21 cellular contexts compared by ENCODE assay signal in genomic region chr5:57453728-57454127, GRCh38. TPM values are rescaled to one million over a fixed set of nuclear protein-coding genes. Genes with fewer than 3 reads are reported as not detected.
DNase-seq lines count a peak whose midpoint lies in the region; ATAC-seq and TF ChIP-seq lines count a peak whose summit lies in the region.
"Had no signal": no experiment of that assay in that cellular context is flagged by ENCODE, and none has a peak within 500 bp of the region (broad histone marks: within the 10 kb centered on the region; RNA-seq: fewer than 3 reads in every experiment).

No MANE protein-coding gene starts in this region.

- no peak overlapping the region for H2BK5ac ChIP-seq in mesenchymal stem cell (ENCODE audit: low read depth, low read length, poor library complexity, severe bottlenecking)

- H3K27me3 ChIP-seq in mesenchymal stem cell (ENCODE audit: control insufficient read depth in 1 of 2, insufficient read depth in 1 of 2, low read length in 2 of 2): no peaks in the 10 kb centered on the region
- no peaks in the 10 kb centered on the region for H3K27me3 ChIP-seq in suprapubic skin
- H3K27me3 ChIP-seq in upper lobe of left lung: no peaks in the 10 kb centered on the region
- no peaks in the 10 kb centered on the region for H3K27me3 ChIP-seq in gastrocnemius medialis

- H3K4ac ChIP-seq in mesenchymal stem cell (ENCODE audit: low read depth in 1 of 2, low read length in 2 of 2): peak overlapping the region; percentile 62 to 84

- peak overlapping the region in 1 of 2 experiments; percentile 94 for H3K14ac ChIP-seq in mesenchymal stem cell (ENCODE audit: low read length in 2 of 2)

- H3K9me3 ChIP-seq in HEK293 (ENCODE audit: control insufficient read depth, insufficient read depth, low read depth, low read length) (no peaks in the 10 kb centered on the region), mesenchymal stem cell (ENCODE audit: control insufficient read depth, low read length) (no peaks in the 10 kb centered on the region), suprapubic skin (no peaks in the 10 kb centered on the region), upper lobe of left lung (no peaks in the 10 kb centered on the region), gastrocnemius medialis (no peaks in the 10 kb centered on the region)
- H3K9me3 ChIP-seq: A549 had no signal

- H3K36me3 ChIP-seq in HEK293 (ENCODE audit: control insufficient read depth in 2 of 2, insufficient read depth in 1 of 2, low read length in 2 of 2) (no peaks in the 10 kb centered on the region), mesenchymal stem cell (ENCODE audit: control insufficient read depth in 1 of 2, insufficient read depth in 2 of 2, low read depth in 1 of 2, low read length in 2 of 2) (no peaks in the 10 kb centered on the region), suprapubic skin (no peaks in the 10 kb centered on the region), upper lobe of left lung (no peaks in the 10 kb centered on the region), gastrocnemius medialis (no peaks in the 10 kb centered on the region)

- H3K9ac ChIP-seq in mesenchymal stem cell (ENCODE audit: low read length): no peak overlapping the region
- H3K9ac ChIP-seq: GM23248 had no signal

- peak overlapping the region; percentile 90 for H4K8ac ChIP-seq in mesenchymal stem cell (ENCODE audit: low read length)

- peak overlapping the region; percentile 69 to 70 for H3K18ac ChIP-seq in mesenchymal stem cell (ENCODE audit: low read depth in 1 of 2, low read length in 2 of 2)

- in situ Hi-C loops in gastrocnemius medialis (cut with MboI; ENCODE audit: low sequenced_read_pairs in 4 of 4) (no loop called here), GM13977 (cut with MboI; ENCODE audit: low pct_unique_long_range_greater_than_20kb, low sequenced_read_pairs, unreplicated experiment) (no loop called here)

- H3K4me1 ChIP-seq in HEK293 (ENCODE audit: control insufficient read depth, insufficient read depth, low read length) (peaks cover 20% of the 10 kb centered on the region; the same call in 1 of the 2 replicates), mesenchymal stem cell (ENCODE audit: control insufficient read depth, insufficient read depth, low read depth, low read length) (peaks cover 2% of the 10 kb centered on the region), suprapubic skin (peaks cover 26% of the 10 kb centered on the region), upper lobe of left lung (peaks cover 8 to 21% (median 12%) of the 10 kb centered on the region in 4 donors), gastrocnemius medialis (peaks cover 22 to 40% of the 10 kb centered on the region in 2 donors)
- H3K4me1 ChIP-seq: A549 had no signal

- intact Hi-C loops in head of caudate nucleus (cut with DNase I): no loop called here
- intact Hi-C loops in gastrocnemius medialis (cut with DNase I; ENCODE audit: low total_unique reads): no loop called here

- H3K23ac ChIP-seq in mesenchymal stem cell (ENCODE audit: low read length in 2 of 2): no peak overlapping the region

- WGBS in mesenchymal stem cell: 95% methylated on average over 4 of the region's 4 CpGs
- WGBS in suprapubic skin: 90% methylated on average over 4 of the region's 4 CpGs
- WGBS in upper lobe of left lung, 2 donors: 86 to 95% methylated on average over 4 of the region's 4 CpGs

- H3K4me3 ChIP-seq in HEK293 (ENCODE audit: low read depth, low read length) (no peak overlapping the region), mesenchymal stem cell (ENCODE audit: insufficient read depth in 1 of 2, low read depth in 1 of 2, low read length in 2 of 2) (no peak overlapping the region), suprapubic skin (no peak overlapping the region), upper lobe of left lung (no peak overlapping the region), gastrocnemius medialis (no peak overlapping the region)
- H3K4me3 ChIP-seq: A549, GM23248 had no signal

- H3K4me2 ChIP-seq in mesenchymal stem cell (ENCODE audit: low read length, poor library complexity, severe bottlenecking): no peak overlapping the region
- H3K4me2 ChIP-seq: A549 had no signal

- H2BK15ac ChIP-seq in mesenchymal stem cell (ENCODE audit: low read depth, poor library complexity, severe bottlenecking): no peak overlapping the region

- no peak overlapping the region for H2AK5ac ChIP-seq in mesenchymal stem cell (ENCODE audit: low read length, severe bottlenecking)

- CTCF ChIA-PET in HEK293 (lab: Yijun Ruan, JAX): no interaction called here

- no peak overlapping the region; the same call in 1 of the 2 replicates for H3K27ac ChIP-seq in HEK293 (ENCODE audit: extremely low read depth, low read depth, low read length)
- no peak overlapping the region for H3K27ac ChIP-seq in mesenchymal stem cell (ENCODE audit: low read length, poor library complexity, severe bottlenecking)
- H3K27ac ChIP-seq in suprapubic skin: peak overlapping the region; percentile 54
- peak overlapping the region; percentile 28 to 36 (median 33) for H3K27ac ChIP-seq in upper lobe of left lung
- no peak overlapping the region for H3K27ac ChIP-seq in gastrocnemius medialis
- H3K27ac ChIP-seq: A549, GM23248 had no signal

- POLR2A ChIA-PET in HEK293 (lab: Yijun Ruan, JAX): no interaction called here

- no peak for TF ChIP-seq CTCF in HEK293 (tag by site-specific recombination; IDR thresholded peaks at IDR 0.05)
- TF ChIP-seq CTCF in suprapubic skin (IDR thresholded peaks at IDR 0.05): no peak
- TF ChIP-seq CTCF in upper lobe of left lung (IDR thresholded peaks at IDR 0.05): no peak
- no peak for TF ChIP-seq CTCF in gastrocnemius medialis (IDR thresholded peaks at IDR 0.05 in 4 of 5, conservative IDR thresholded peaks at IDR 0.05 in 1 of 5)
- TF ChIP-seq CTCF in GM13977 (IDR thresholded peaks at IDR 0.05; ENCODE audit: extremely low read depth, insufficient read depth, missing control alignments): no peak

- TF ChIP-seq EP300 in suprapubic skin (IDR thresholded peaks at IDR 0.05) (no peak), upper lobe of left lung (IDR thresholded peaks at IDR 0.05) (no peak)

- no peak overlapping the region for H2AFZ ChIP-seq in mesenchymal stem cell (ENCODE audit: low read depth, low read length)
- H2AFZ ChIP-seq: GM23248 had no signal

- no peak for DNase-seq in mesenchymal stem cell
- no peak for DNase-seq in suprapubic skin (ENCODE audit: low spot score in 2 of 2)
- peak in 1 of 2 donors; percentile 31 for DNase-seq in upper lobe of left lung
- DNase-seq in midbrain (lab: John Stamatoyannopoulos, UW): no peak
- no peak for DNase-seq in head of caudate nucleus
- DNase-seq in gastrocnemius medialis: no peak
- DNase-seq in GM13977 (ENCODE audit: low spot score): no peak
- DNase-seq: CD4-positive, CD25-positive, alpha-beta regulatory T cell; DMS79; GM23248; H9; NCI-H1105 treated with DMSO at 0.1 percent for 48 hours; NCI-H1694; NCI-H2081; NCI-H2171 treated with DMSO at 0.1 percent for 48 hours; NCI-H524 treated with DMSO at 0.1 percent for 48 hours; NCI-H82 had no signal

- no peak for TF ChIP-seq POLR2A in suprapubic skin (IDR thresholded peaks at IDR 0.05)
- TF ChIP-seq POLR2A in upper lobe of left lung (IDR thresholded peaks at IDR 0.05): no peak
- TF ChIP-seq POLR2A in gastrocnemius medialis (IDR thresholded peaks at IDR 0.05): no peak

- H2BK12ac ChIP-seq in mesenchymal stem cell (ENCODE audit: low read length in 2 of 2): peak overlapping the region; percentile 57 to 93

- H3K79me1 ChIP-seq in mesenchymal stem cell (replicated peaks; ENCODE audit: low read length, poor library complexity, severe bottlenecking): no peaks in the 10 kb centered on the region

- H2BK120ac ChIP-seq in mesenchymal stem cell (ENCODE audit: low read depth, low read length): peak overlapping the region; percentile 71

- H4K91ac ChIP-seq in mesenchymal stem cell (ENCODE audit: low read length): peak overlapping the region; percentile 70

- ATAC-seq in upper lobe of left lung (ENCODE audit: low FRiP score in 2 of 2): no peak
- ATAC-seq in gastrocnemius medialis: no peak
- ATAC-seq: A549, Panc1 had no signal

TF ChIP-seq in HEK293, 187 proteins besides CTCF, POLR2A, EP300 and RAD21:
- TF ChIP-seq EGR2 (tag by site-specific recombination; IDR thresholded peaks at IDR 0.05; ENCODE audit: low read depth) (peak; percentile 54; the same call in 1 of the 2 replicates), ZFHX2 (tag by site-specific recombination; conservative IDR thresholded peaks at IDR 0.05) (peak; percentile 62)
- TF ChIP-seq, protein P1, sequence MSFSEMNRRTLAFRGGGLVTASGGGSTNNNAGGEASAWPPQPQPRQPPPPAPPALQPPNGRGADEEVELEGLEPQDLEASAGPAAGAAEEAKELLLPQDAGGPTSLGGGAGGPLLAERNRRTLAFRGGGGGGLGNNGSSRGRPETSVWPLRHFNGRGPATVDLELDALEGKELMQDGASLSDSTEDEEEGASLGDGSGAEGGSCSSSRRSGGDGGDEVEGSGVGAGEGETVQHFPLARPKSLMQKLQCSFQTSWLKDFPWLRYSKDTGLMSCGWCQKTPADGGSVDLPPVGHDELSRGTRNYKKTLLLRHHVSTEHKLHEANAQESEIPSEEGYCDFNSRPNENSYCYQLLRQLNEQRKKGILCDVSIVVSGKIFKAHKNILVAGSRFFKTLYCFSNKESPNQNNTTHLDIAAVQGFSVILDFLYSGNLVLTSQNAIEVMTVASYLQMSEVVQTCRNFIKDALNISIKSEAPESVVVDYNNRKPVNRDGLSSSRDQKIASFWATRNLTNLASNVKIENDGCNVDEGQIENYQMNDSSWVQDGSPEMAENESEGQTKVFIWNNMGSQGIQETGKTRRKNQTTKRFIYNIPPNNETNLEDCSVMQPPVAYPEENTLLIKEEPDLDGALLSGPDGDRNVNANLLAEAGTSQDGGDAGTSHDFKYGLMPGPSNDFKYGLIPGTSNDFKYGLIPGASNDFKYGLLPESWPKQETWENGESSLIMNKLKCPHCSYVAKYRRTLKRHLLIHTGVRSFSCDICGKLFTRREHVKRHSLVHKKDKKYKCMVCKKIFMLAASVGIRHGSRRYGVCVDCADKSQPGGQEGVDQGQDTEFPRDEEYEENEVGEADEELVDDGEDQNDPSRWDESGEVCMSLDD (tag by site-specific recombination; IDR thresholded peaks at IDR 0.05): no peak

RNA-seq across cellular contexts. Expression of gene ACTBL2, which starts 28.9 kb away (rescaled TPM):
- polyA plus RNA-seq in mesenchymal stem cell (2013, experiment 1 of 2): 0.23 TPM
- polyA plus RNA-seq in mesenchymal stem cell (2013, experiment 2 of 2): 0.16 TPM
- 1 to 10 TPM in 3 of 4 donors, not detected in 1; 1.0 to 4.8 (median 1.6) TPM for total RNA-seq in suprapubic skin
- not detected for total RNA-seq in upper lobe of left lung
- not detected for total RNA-seq in gastrocnemius medialis
- total RNA-seq: CD4-positive, CD25-positive, alpha-beta regulatory T cell; H9 had no signal
- polyA plus RNA-seq: CD4-positive, CD25-positive, alpha-beta regulatory T cell; IgD-negative memory B cell had no signal

Comparison
In these comparisons a context has a peak if more than half of its experiments do, and no peak if none do; other contexts are left out.
1. H3K27ac ChIP-seq: peak in suprapubic skin (single experiment) and upper lobe of left lung (4 of 4); none in HEK293 (single experiment), mesenchymal stem cell (single experiment) and gastrocnemius medialis (0 of 4).